24 cellular contexts compared by ENCODE assay signal in genomic region chr11:12735262-12735661, GRCh38.
"Had no signal": no experiment of that assay in that cellular context is flagged by ENCODE, and none has a peak within 500 bp of the region (broad histone marks: within the 10 kb centered on the region; RNA-seq: fewer than 3 reads in every experiment).

No MANE protein-coding gene starts in this region.

- H3K4me3 Mint-ChIP-seq: activated CD4-positive, alpha-beta T cell treated with anti-CD3 and anti-CD28 coated beads, Interleukin-2, amount 10 ng/mL, durations not matched to agents 7 days and 5 days; activated CD8-positive, alpha-beta memory T cell treated with anti-CD3 and anti-CD28 coated beads, Interleukin-2, amount 10 ng/mL, durations not matched to agents 7 days and 5 days; activated CD8-positive, alpha-beta T cell treated with anti-CD3 and anti-CD28 coated beads for 36 hours; activated naive CD8-positive, alpha-beta T cell treated with anti-CD3 and anti-CD28 coated beads, Interleukin-2, amount 50 U/mL, for 24 hours; activated T-helper 1 cell treated with anti-CD3 and anti-CD28 coated beads, Interleukin-12 subunit alpha, Interleukin-12 subunit beta, Interleukin-2, Interleukin-4 antibody, amounts not matched to agents 30 ng/mL and 10 ng/mL and 1 ng/mL, durations not matched to agents 14 hours and 24 hours and 36 hours; brain; dendritic cell treated with granulocyte-macrophage colony-stimulating factor and Interleukin-4, amounts not matched to agents 40 ng/mL and 50 ng/mL, for 4 days had no signal

- H3K36me3 Mint-ChIP-seq: activated CD8-positive, alpha-beta memory T cell treated with anti-CD3 and anti-CD28 coated beads, Interleukin-2, amount 10 ng/mL, durations not matched to agents 7 days and 5 days had no signal

- H3K27ac Mint-ChIP-seq: activated CD4-positive, alpha-beta T cell treated with anti-CD3 and anti-CD28 coated beads, Interleukin-2, amount 10 ng/mL, durations not matched to agents 7 days and 5 days; activated CD8-positive, alpha-beta memory T cell treated with anti-CD3 and anti-CD28 coated beads, Interleukin-2, amount 10 ng/mL, durations not matched to agents 7 days and 5 days; activated CD8-positive, alpha-beta T cell treated with anti-CD3 and anti-CD28 coated beads for 36 hours; activated naive CD8-positive, alpha-beta T cell treated with anti-CD3 and anti-CD28 coated beads, Interleukin-2, amount 50 U/mL, for 24 hours; activated T-helper 1 cell treated with anti-CD3 and anti-CD28 coated beads, Interleukin-12 subunit alpha, Interleukin-12 subunit beta, Interleukin-2, Interleukin-4 antibody, amounts not matched to agents 30 ng/mL and 10 ng/mL and 1 ng/mL, durations not matched to agents 14 hours and 24 hours and 36 hours; dendritic cell treated with granulocyte-macrophage colony-stimulating factor and Interleukin-4, amounts not matched to agents 40 ng/mL and 50 ng/mL, for 4 days had no signal

- DNase-seq: activated CD4-positive, alpha-beta T cell treated with anti-CD3 and anti-CD28 coated beads, Interleukin-2, amount 10 ng/mL, durations not matched to agents 7 days and 5 days; activated CD4-positive, CD25-positive, alpha-beta regulatory T cell treated with anti-CD3 and anti-CD28 coated beads, Interleukin-2, amount 50 U/mL, for 72 hours; activated CD8-positive, alpha-beta memory T cell treated with anti-CD3 and anti-CD28 coated beads, Interleukin-2, amount 10 ng/mL, durations not matched to agents 7 days and 5 days; activated CD8-positive, alpha-beta T cell treated with anti-CD3 and anti-CD28 coated beads for 36 hours; activated gamma-delta T cell; activated naive CD4-positive, alpha-beta T cell treated with anti-CD3 and anti-CD28 coated beads, Interleukin-2, amount 50 U/mL, for 16 hours; activated naive CD8-positive, alpha-beta T cell treated with anti-CD3 and anti-CD28 coated beads, Interleukin-2, amount 50 U/mL, for 24 hours; activated T-cell treated with anti-CD3 and anti-CD28 coated beads for 4 hours; anterior cingulate cortex; effector CD4-positive, alpha-beta T cell; foreskin melanocyte; glutamatergic neuron; hypothalamus; islet precursor cell; left cardiac atrium; mucosa of descending colon; nucleus accumbens; stimulated activated CD4-positive, alpha-beta T cell treated with anti-CD3 and anti-CD28 coated beads, Interleukin-4, amount 100 ng/mL, for 4 hours; stimulated activated naive CD8-positive, alpha-beta T cell treated with anti-CD3 and anti-CD28 coated beads, Interleukin-15, Interleukin-2, amounts not matched to agents 100 U/mL and 50 U/mL, for 24 hours; upper lobe of right lung had no signal

- H3K36me3 ChIP-seq: upper lobe of right lung had no signal

- ATAC-seq: activated CD8-positive, alpha-beta memory T cell treated with anti-CD3 and anti-CD28 coated beads, Interleukin-2, amount 10 ng/mL, durations not matched to agents 7 days and 5 days; activated CD8-positive, alpha-beta T cell treated with anti-CD3 and anti-CD28 coated beads for 36 hours; activated naive CD8-positive, alpha-beta T cell treated with anti-CD3 and anti-CD28 coated beads, Interleukin-2, amount 50 U/mL, for 24 hours; left cardiac atrium; mucosa of descending colon; sciatic nerve; stimulated activated naive CD8-positive, alpha-beta T cell treated with anti-CD3 and anti-CD28 coated beads, Interleukin-15, Interleukin-2, amounts not matched to agents 100 U/mL and 50 U/mL, for 24 hours; upper lobe of right lung had no signal

- H3K27me3 ChIP-seq: upper lobe of right lung had no signal

- H3K9me3 Mint-ChIP-seq: brain; dendritic cell treated with granulocyte-macrophage colony-stimulating factor and Interleukin-4, amounts not matched to agents 40 ng/mL and 50 ng/mL, for 4 days had no signal

- H3K4me1 Mint-ChIP-seq: activated CD4-positive, alpha-beta T cell treated with anti-CD3 and anti-CD28 coated beads, Interleukin-2, amount 10 ng/mL, durations not matched to agents 7 days and 5 days; activated CD8-positive, alpha-beta memory T cell treated with anti-CD3 and anti-CD28 coated beads, Interleukin-2, amount 10 ng/mL, durations not matched to agents 7 days and 5 days; activated naive CD8-positive, alpha-beta T cell treated with anti-CD3 and anti-CD28 coated beads, Interleukin-2, amount 50 U/mL, for 24 hours had no signal

- H3K27me3 Mint-ChIP-seq: dendritic cell treated with granulocyte-macrophage colony-stimulating factor and Interleukin-4, amounts not matched to agents 40 ng/mL and 50 ng/mL, for 4 days had no signal

- H3K4me1 ChIP-seq: upper lobe of right lung had no signal

- H3K9me3 ChIP-seq: mucosa of descending colon, upper lobe of right lung had no signal

- H3K27ac ChIP-seq: upper lobe of right lung had no signal

- H3K4me3 ChIP-seq: mucosa of descending colon, upper lobe of right lung had no signal
